1 cellular context compared by ENCODE assay signal in genomic region chr3:38332202-38332601, GRCh38.
TF ChIP-seq lines count a peak whose summit lies in the region.

No MANE protein-coding gene starts in this region.

TF ChIP-seq in K562, 482 proteins besides CTCF, POLR2A, EP300 and RAD21 (continued from another document):
- no peak for TF ChIP-seq DEAF1 (CRISPR knock-in tag; IDR thresholded peaks at IDR 0.05)
TF ChIP-seq in K562: peak in this region for 2.
